In the genomic region with DNA sequence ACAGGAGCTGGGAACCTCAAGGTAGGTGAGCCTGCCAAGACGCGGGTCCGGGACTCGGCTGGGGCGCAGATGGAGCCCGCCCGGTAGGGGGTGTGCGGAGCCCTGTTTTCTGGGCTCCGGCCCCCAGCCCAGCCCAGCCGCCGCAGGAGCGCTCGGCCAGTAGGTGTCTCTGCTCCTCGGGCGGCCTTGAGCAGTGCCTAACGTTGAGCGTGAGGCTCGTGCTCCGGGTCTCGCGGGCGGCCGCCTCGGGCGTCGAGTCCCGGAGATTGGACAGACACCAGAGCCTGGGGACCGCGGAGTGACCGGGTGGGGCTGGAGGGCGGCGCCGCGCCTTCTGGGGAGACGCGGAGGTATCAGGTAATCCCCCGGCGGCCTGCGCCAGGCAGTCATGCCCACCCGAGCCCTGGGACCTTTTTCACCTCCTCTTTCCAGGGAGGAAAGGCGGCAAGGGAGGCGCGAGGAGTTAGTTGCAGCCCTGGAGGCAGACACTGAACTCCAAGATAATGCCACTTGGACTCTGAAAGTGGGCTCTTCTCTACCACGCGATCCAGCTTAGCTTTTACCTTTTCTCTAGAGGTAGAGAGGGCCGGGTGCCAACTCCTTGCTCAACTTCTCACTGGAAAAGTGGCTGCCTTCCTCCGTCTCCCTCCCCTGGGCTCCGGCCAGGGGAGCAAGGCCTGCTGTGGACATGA, we compare ENCODE assay signal across 9 cellular contexts. TPM values are rescaled to one million over a fixed set of nuclear protein-coding genes. Genes with fewer than 3 reads are reported as not detected.
DNase-seq lines count a peak whose midpoint lies in the region; ATAC-seq and TF ChIP-seq lines count a peak whose summit lies in the region.
"Had no signal": no experiment of that assay in that cellular context is flagged by ENCODE, and none has a peak within 500 bp of the region (broad histone marks: within the 10 kb centered on the region; RNA-seq: fewer than 3 reads in every experiment).

No MANE protein-coding gene starts in this region.

- H2AFZ ChIP-seq in parathyroid adenoma, result peak overlapping the region; percentile 63

- peak; percentile 99 for ATAC-seq in HG02759 (IDR thresholded peaks at IDR 0.05; ENCODE audit: unreplicated experiment)

- no peak overlapping the region for H3K27ac ChIP-seq in parathyroid adenoma
- H3K27ac ChIP-seq: neutrophil had no signal

- H3K9ac ChIP-seq in parathyroid adenoma, result no peak overlapping the region

- no peaks in the 10 kb centered on the region for H3K79me2 ChIP-seq in parathyroid adenoma

- peak; percentile 33 for TF ChIP-seq CTCF in parathyroid adenoma (IDR thresholded peaks at IDR 0.05)

- H3K4me1 ChIP-seq in parathyroid adenoma, result no peaks in the 10 kb centered on the region

- intact Hi-C loops in head of caudate nucleus (cut with DNase I), result no loop called here

- no peaks in the 10 kb centered on the region for H3K9me3 ChIP-seq in parathyroid adenoma (ENCODE audit: control insufficient read depth, low read length)
- H3K9me3 ChIP-seq: neutrophil had no signal

- peak overlapping the region; percentile 45 for H3K4me3 ChIP-seq in parathyroid adenoma (ENCODE audit: low read depth, low read length)

- peak overlapping the region; percentile 86 for H3K4me2 ChIP-seq in parathyroid adenoma (ENCODE audit: low read length)

- no peaks in the 10 kb centered on the region for H3K27me3 ChIP-seq in parathyroid adenoma (ENCODE audit: control insufficient read depth, insufficient read depth, low read length)

- H3K36me3 ChIP-seq in parathyroid adenoma (ENCODE audit: control insufficient read depth, insufficient read depth, low read length), result no peaks in the 10 kb centered on the region
- H3K36me3 ChIP-seq: neutrophil had no signal

- peak; percentile 16 for DNase-seq in NCI-H146 (lab: John Stamatoyannopoulos, UW)
- DNase-seq in NCI-H146 treated with DMSO at 0.1 percent for 48 hours (lab: John Stamatoyannopoulos, UW; ENCODE audit: unreplicated experiment), result no peak
- peak; percentile 56 for DNase-seq in NCI-H460 (ENCODE audit: extremely low read depth, low read depth)
- peak; percentile 8 for DNase-seq in activated gamma-delta T cell treated with Interleukin-2 at 50 U/mL for 16 hours
- peak; percentile 4 to 77 (median 57) for DNase-seq in head of caudate nucleus
- DNase-seq in NCI-H345 (lab: John Stamatoyannopoulos, UW), result no peak

RNA-seq across cellular contexts. Expression of a gene that starts 14.5 kb away (rescaled TPM):
- total RNA-seq in NCI-H460 (2014; rRNA removed; shearing (Covaris generic)), result 5.6 and 5.8 TPM in 2 replicates
- polyA plus RNA-seq in NCI-H460 (2014; cell fraction: nucleus; rRNA removed), result 2.1 and 4.4 TPM in 2 replicates

RNA-seq across cellular contexts. Expression of a gene that starts 36.4 kb away (rescaled TPM):
- not detected in 2 replicates for total RNA-seq in NCI-H460 (2014; rRNA removed; shearing (Covaris generic))
- polyA plus RNA-seq in NCI-H460 (2014; cell fraction: nucleus; rRNA removed), result not detected in 2 replicates

Comparison
In these comparisons a context has a peak if more than half of its experiments do, and no peak if none do; other contexts are left out.
1. DNase-seq: peak in NCI-H146 (single experiment), NCI-H460 (single experiment), activated gamma-delta T cell treated with Interleukin-2 at 50 U/mL for 16 hours (single experiment) and head of caudate nucleus (42 of 42); none in NCI-H146 treated with DMSO at 0.1 percent for 48 hours (single experiment) and NCI-H345 (single experiment).